In the genomic region with DNA sequence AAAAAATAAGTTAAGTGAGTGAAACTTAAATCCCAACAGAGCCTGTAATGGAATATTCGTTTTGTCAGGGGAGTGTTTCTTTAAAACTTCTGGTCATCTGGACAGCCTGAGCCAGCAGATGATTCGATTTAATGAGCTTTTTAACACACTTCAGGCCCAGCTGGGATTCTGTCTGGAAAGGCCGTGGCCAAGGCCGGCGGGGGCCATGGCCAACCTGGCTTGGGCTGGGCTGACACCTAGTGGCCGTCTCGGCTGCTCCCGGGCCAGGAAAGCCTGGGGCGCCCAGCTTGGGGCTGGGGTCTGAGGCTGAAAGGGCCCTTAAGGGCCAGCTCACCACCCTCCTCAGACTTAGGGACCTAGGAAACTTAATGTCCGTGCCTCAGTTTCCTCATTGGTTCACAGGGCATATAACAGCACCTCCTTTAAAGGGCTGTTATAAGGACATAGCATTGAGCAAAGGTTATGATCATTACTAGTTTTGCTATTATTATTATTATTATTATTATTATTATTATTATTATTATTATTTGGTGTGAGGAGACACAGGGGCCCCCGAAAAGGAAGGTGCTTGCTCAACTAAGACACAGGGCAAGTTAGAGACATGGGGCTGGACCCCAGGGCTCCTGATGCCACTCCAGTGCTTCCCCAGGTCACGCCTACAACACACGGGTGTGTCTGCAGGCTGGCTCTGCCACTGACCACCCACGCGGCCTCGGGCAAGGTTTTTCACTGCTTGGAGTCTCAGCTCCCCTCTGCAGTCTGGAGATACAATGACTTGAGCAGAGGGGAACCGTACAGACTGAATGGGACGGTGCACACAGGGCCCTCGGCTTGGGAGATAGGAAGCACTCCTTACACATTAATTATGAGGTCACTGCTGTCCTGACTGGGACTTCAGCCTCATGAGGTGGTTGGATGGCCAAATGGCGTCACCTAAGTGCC, we compare ENCODE assay signal across 7 cellular contexts.
DNase-seq lines count a peak whose midpoint lies in the region; ATAC-seq and TF ChIP-seq lines count a peak whose summit lies in the region.

No MANE protein-coding gene starts in this region.

- H3K79me2 ChIP-seq in PC-9 (ENCODE audit: low read depth) = no peaks in the 10 kb centered on the region

- no peak for TF ChIP-seq POLR2A in ovary (IDR thresholded peaks at IDR 0.05)

- H3K4me3 ChIP-seq in H7 (ENCODE audit: insufficient read depth, low read depth, low read length) = no peak overlapping the region
- no peak overlapping the region for H3K4me3 ChIP-seq in PC-9
- H3K4me3 ChIP-seq in ovary = no peak overlapping the region

- H3K4me2 ChIP-seq in PC-9 = no peak overlapping the region

- H3K9me3 ChIP-seq in PC-9 (ENCODE audit: insufficient read depth, low read depth) (no peaks in the 10 kb centered on the region), ovary (no peaks in the 10 kb centered on the region)

- H3K27ac ChIP-seq in PC-9 = no peak overlapping the region
- no peak overlapping the region for H3K27ac ChIP-seq in ovary

- no peaks in the 10 kb centered on the region for H3K9me2 ChIP-seq in PC-9 (ENCODE audit: insufficient read depth)

- H3K36me3 ChIP-seq in H7 (replicated peaks; ENCODE audit: control insufficient read depth, insufficient read depth, low read length) (no peaks in the 10 kb centered on the region), PC-9 (ENCODE audit: low read depth) (no peaks in the 10 kb centered on the region), ovary (no peaks in the 10 kb centered on the region)

- TF ChIP-seq CTCF in PC-9 (conservative IDR thresholded peaks at IDR 0.05) = peak; percentile 73
- peak; percentile 41 to 68 (median 67) for TF ChIP-seq CTCF in ovary (IDR thresholded peaks at IDR 0.05)

- H4K20me1 ChIP-seq in PC-9 (ENCODE audit: insufficient read depth) = no peaks in the 10 kb centered on the region

- intact Hi-C loops in PC-9 (cut with micrococcal nuclease; ENCODE audit: unreplicated experiment) (loop anchor here (5.0 kb wide), 1 partner anchor 740 kb away; no protein-coding TSS in a partner anchor), ovary (cut with DNase I) (loop anchor here (5.0 to 10.0 kb wide), 2 partner anchors 745 to 748 kb away; no protein-coding TSS in a partner anchor)

- CTCF ChIA-PET in PC-9 (lab: Charles Lee) = no interaction called here

- no peaks in the 10 kb centered on the region for H3F3A ChIP-seq in PC-9 (ENCODE audit: insufficient read depth, low read depth)

- H3K4me1 ChIP-seq in PC-9 (replicated peaks; ENCODE audit: insufficient read depth) (no peaks in the 10 kb centered on the region), ovary (ENCODE audit: insufficient read depth) (no peaks in the 10 kb centered on the region)

- H3K27me3 ChIP-seq in H7 (ENCODE audit: control insufficient read depth, insufficient read depth, low read length) = no peaks in the 10 kb centered on the region
- no peaks in the 10 kb centered on the region for H3K27me3 ChIP-seq in PC-9 (ENCODE audit: insufficient read depth, low read depth)
- H3K27me3 ChIP-seq in ovary = no peaks in the 10 kb centered on the region

- 39 to 44% (median 41%) methylated on average over 20 of the region's 20 CpGs for WGBS in ovary, 3 donors

- ATAC-seq in GM21619 (IDR thresholded peaks at IDR 0.05; ENCODE audit: unreplicated experiment) = no peak

- TF ChIP-seq EP300 in ovary (IDR thresholded peaks at IDR 0.05) = no peak

- DNase-seq in H7 = peak; percentile 92
- peak in 1 of 2 experiments; percentile 11 for DNase-seq in PC-9
- DNase-seq in fibroblast of peridontal ligament (ENCODE audit: extremely low read depth) = peak; percentile 10
- DNase-seq in ovary = peak; percentile 56 to 83 (median 68)
- DNase-seq in GM19240 (ENCODE audit: insufficient read length, low spot score) = no peak
- DNase-seq in stimulated activated CD4-positive, alpha-beta T cell treated with anti-CD3 and anti-CD28 coated beads, Interleukin-4, amount 100 ng/mL, for 1 hour = no peak

- POLR2A ChIA-PET in PC-9 (lab: Charles Lee; ENCODE audit: unreplicated experiment) = no interaction called here

- no peak overlapping the region for H2AFZ ChIP-seq in PC-9

- BruUV-seq in PC-9 (replicated peaks; lab: Mats Ljungman, UMichigan) = no TSS peak

Comparison
In these comparisons a context has a peak if more than half of its experiments do, and no peak if none do; other contexts are left out.
1. DNase-seq: peak in H7 (single experiment), fibroblast of peridontal ligament (single experiment) and ovary (5 of 5); none in GM19240 (single experiment) and stimulated activated CD4-positive, alpha-beta T cell treated with anti-CD3 and anti-CD28 coated beads, Interleukin-4, amount 100 ng/mL, for 1 hour (single experiment).